8 cellular contexts compared by ENCODE assay signal in genomic region chr6:106223300-106223930, GRCh38.
DNase-seq lines count a peak whose midpoint lies in the region; ATAC-seq and TF ChIP-seq lines count a peak whose summit lies in the region.

No MANE protein-coding gene starts in this region.

- H3K79me2 ChIP-seq in DOHH2 (ENCODE audit: control insufficient read depth, low read length): no peaks in the 10 kb centered on the region

- intact Hi-C loops in lower lobe of right lung (cut with DNase I): no loop called here

- H3K27ac Mint-ChIP-seq in chondrocyte (ENCODE audit: unreplicated experiment): no peak overlapping the region

- H3K4me2 ChIP-seq in DOHH2 (ENCODE audit: low read length): no peak overlapping the region

- peak; percentile 57 for ATAC-seq in HG02623 (IDR thresholded peaks at IDR 0.05; ENCODE audit: unreplicated experiment)
- peak; percentile 82 to 83 for ATAC-seq in activated CD4-positive, CD25-positive, alpha-beta regulatory T cell treated with anti-CD3 and anti-CD28 coated beads, Interleukin-2, amount 50 U/mL, for 24 hours
- peak; percentile 66 to 86 for ATAC-seq in lower lobe of right lung
- ATAC-seq in GM18505 (IDR thresholded peaks at IDR 0.05; ENCODE audit: unreplicated experiment): no peak

- no peaks in the 10 kb centered on the region for H3K4me1 Mint-ChIP-seq in chondrocyte (ENCODE audit: low read depth)

- no peak overlapping the region for H3K4me3 Mint-ChIP-seq in chondrocyte (ENCODE audit: unreplicated experiment)

- no peaks in the 10 kb centered on the region for H3K9me2 ChIP-seq in DOHH2 (replicated peaks; ENCODE audit: control insufficient read depth, low read length)

- no peak overlapping the region for H3K4me3 ChIP-seq in DOHH2 (ENCODE audit: low read length)
- no peak overlapping the region for H3K4me3 ChIP-seq in lower lobe of right lung

- peaks cover 6% of the 10 kb centered on the region; the same call in 1 of the 2 replicates for H4K20me1 ChIP-seq in DOHH2 (ENCODE audit: control insufficient read depth, insufficient read depth, low read depth, low read length)

- H3K9me3 ChIP-seq in DOHH2 (ENCODE audit: control insufficient read depth, insufficient read depth, low read length) (no peaks in the 10 kb centered on the region), lower lobe of right lung (no peaks in the 10 kb centered on the region)

- H3F3A ChIP-seq in DOHH2 (ENCODE audit: control insufficient read depth, insufficient read depth): no peaks in the 10 kb centered on the region

- peaks cover 18% of the 10 kb centered on the region for H3K36me3 Mint-ChIP-seq in chondrocyte (ENCODE audit: low read depth)

- TF ChIP-seq CTCF in DOHH2 (IDR thresholded peaks at IDR 0.05; ENCODE audit: low read depth, low read length, poor library complexity, severe bottlenecking): peak; percentile 62
- peak; percentile 86 for TF ChIP-seq CTCF in chondrocyte (IDR thresholded peaks at IDR 0.05)
- TF ChIP-seq CTCF in lower lobe of right lung (IDR thresholded peaks at IDR 0.05): peak; percentile 65

- no peak for TF ChIP-seq POLR2A in GM18505 (IDR thresholded peaks at IDR 0.05; ENCODE audit: borderline replicate concordance, extremely low read depth, insufficient read depth, insufficient read length)

- H3K4me1 ChIP-seq in DOHH2 (ENCODE audit: control insufficient read depth, low read length): no peaks in the 10 kb centered on the region
- no peaks in the 10 kb centered on the region for H3K4me1 ChIP-seq in lower lobe of right lung

- H3K36me3 ChIP-seq in DOHH2 (ENCODE audit: control insufficient read depth, low read length): no peaks in the 10 kb centered on the region
- H3K36me3 ChIP-seq in lower lobe of right lung: no peaks in the 10 kb centered on the region

- peaks cover 15% of the 10 kb centered on the region for H3K9me3 Mint-ChIP-seq in chondrocyte (ENCODE audit: low read depth)

- H3K27ac ChIP-seq in DOHH2 (ENCODE audit: low read depth, low read length) (no peak overlapping the region), lower lobe of right lung (no peak overlapping the region)

- no peaks in the 10 kb centered on the region for H3K27me3 Mint-ChIP-seq in chondrocyte (ENCODE audit: low read depth)

- no peaks in the 10 kb centered on the region for H3K27me3 ChIP-seq in DOHH2 (ENCODE audit: control insufficient read depth, low read length)
- H3K27me3 ChIP-seq in lower lobe of right lung (ENCODE audit: low read depth): no peaks in the 10 kb centered on the region

- peak; percentile 39 for DNase-seq in NCI-H2227 treated with DMSO at 0.1 percent for 48 hours (lab: John Stamatoyannopoulos, UW)
- DNase-seq in chondrocyte (ENCODE audit: low spot score): no peak
- no peak for DNase-seq in lower lobe of right lung
- peak; percentile 62 for DNase-seq in stimulated activated CD8-positive, alpha-beta memory T cell treated with anti-CD3 and anti-CD28 coated beads, Interleukin-15, amount 100 ng/mL, for 1 hour (ENCODE audit: low read depth)

Comparison
In these comparisons a context has a peak if more than half of its experiments do, and no peak if none do; other contexts are left out.
1. DNase-seq: peak in NCI-H2227 treated with DMSO at 0.1 percent for 48 hours (single experiment) and stimulated activated CD8-positive, alpha-beta memory T cell treated with anti-CD3 and anti-CD28 coated beads, Interleukin-15, amount 100 ng/mL, for 1 hour (single experiment); none in chondrocyte (single experiment) and lower lobe of right lung (single experiment).
2. Peak in every context shown above with its lines, with median percentiles within 50 percentile points of each other: CTCF ChIP-seq.